25 cellular contexts compared by ENCODE assay signal in genomic region chr5:74956278-74956677, GRCh38.
DNase-seq lines count a peak whose midpoint lies in the region; ATAC-seq and TF ChIP-seq lines count a peak whose summit lies in the region.
"Had no signal": no experiment of that assay in that cellular context is flagged by ENCODE, and none has a peak within 500 bp of the region (broad histone marks: within the 10 kb centered on the region; RNA-seq: fewer than 3 reads in every experiment).

No MANE protein-coding gene starts in this region.

- H3K4me2 ChIP-seq in mesenchymal stem cell (ENCODE audit: low read length, poor library complexity, severe bottlenecking) = no peak overlapping the region
- H3K4me2 ChIP-seq: BLaER1 treated with 17β-estradiol and CSF1 and Interleukin-3, amounts not matched to agents 10 nM and 100 nM had no signal

- no peak overlapping the region for H4K91ac ChIP-seq in mesenchymal stem cell (ENCODE audit: low read length)

- H3K36me3 ChIP-seq in RWPE2 (ENCODE audit: low read depth) (no peaks in the 10 kb centered on the region), mesenchymal stem cell (ENCODE audit: control insufficient read depth in 1 of 2, insufficient read depth in 2 of 2, low read depth in 1 of 2, low read length in 2 of 2) (no peaks in the 10 kb centered on the region), stomach (no peaks in the 10 kb centered on the region)
- H3K36me3 ChIP-seq: BLaER1 treated with 17β-estradiol and CSF1 and Interleukin-3, amounts not matched to agents 10 nM and 100 nM; SJCRH30 had no signal

- no peak overlapping the region for H2BK12ac ChIP-seq in mesenchymal stem cell (ENCODE audit: low read length in 2 of 2)

- WGBS in mesenchymal stem cell = 80% methylated on average over 3 of the region's 4 CpGs
- WGBS in stomach, 5 donors = 69 to 92% (median 86%) methylated on average over 4 of the region's 4 CpGs

- intact Hi-C loops in stomach (cut with DNase I; ENCODE audit: low total_unique reads) = no loop called here

- DNase-seq in RWPE2 (ENCODE audit: low spot score) (peak; percentile 78), epithelial cell of esophagus (ENCODE audit: low read depth) (peak; percentile 88), mesenchymal stem cell (no peak), stomach (no peak), anterior cingulate cortex (lab: John Stamatoyannopoulos, UW) (no peak)
- DNase-seq: ACHN; CD4-positive, alpha-beta memory T cell; DMS153; GOT3; MV-4-11; NCI-H1105 treated with DMSO at 0.1 percent for 48 hours; NCI-H1694; NCI-H2081; NCI-H2171; NCI-H345; NCI-H524; NCI-H774; NK-92 treated with Interleukin-12 subunit alpha and Interleukin-12 subunit beta, amount 100 ng/mL, for 24 hours; SJCRH30 had no signal

- no peak for TF ChIP-seq POLR2A in stomach (IDR thresholded peaks at IDR 0.05)

- no peak overlapping the region for H3K4ac ChIP-seq in mesenchymal stem cell (ENCODE audit: low read depth in 1 of 2, low read length in 2 of 2)

- no peak overlapping the region for H3K14ac ChIP-seq in mesenchymal stem cell (ENCODE audit: low read length in 2 of 2)

- H2BK120ac ChIP-seq in mesenchymal stem cell (ENCODE audit: low read depth, low read length) = no peak overlapping the region

- peaks cover 28% of the 10 kb centered on the region for H3K4me1 ChIP-seq in RWPE2 (ENCODE audit: insufficient read depth, poor library complexity, severe bottlenecking)
- peaks cover 17% of the 10 kb centered on the region for H3K4me1 ChIP-seq in mesenchymal stem cell (ENCODE audit: control insufficient read depth, insufficient read depth, low read depth, low read length)
- H3K4me1 ChIP-seq in stomach = peaks cover 10 to 54% (median 24%) of the 10 kb centered on the region in 4 donors
- H3K4me1 ChIP-seq: SJCRH30 had no signal

- ATAC-seq in RWPE2 (ENCODE audit: low read depth) (peak; percentile 82), HG03280 (IDR thresholded peaks at IDR 0.05; ENCODE audit: unreplicated experiment) (no peak), HG03045 (IDR thresholded peaks at IDR 0.05; ENCODE audit: unreplicated experiment) (no peak), GM21381 (IDR thresholded peaks at IDR 0.05; ENCODE audit: unreplicated experiment) (no peak)
- ATAC-seq: HCT116, Panc1 had no signal

- H3K9me3 ChIP-seq in RWPE2 (ENCODE audit: severe bottlenecking) (no peaks in the 10 kb centered on the region), mesenchymal stem cell (ENCODE audit: control insufficient read depth, low read length) (peaks cover 4% of the 10 kb centered on the region), stomach (no peaks in the 10 kb centered on the region)
- H3K9me3 ChIP-seq: BLaER1 treated with 17β-estradiol and CSF1 and Interleukin-3, amounts not matched to agents 10 nM and 100 nM; SJCRH30 had no signal

- H3K27ac ChIP-seq in RWPE2 (ENCODE audit: poor library complexity, severe bottlenecking) (peak overlapping the region; percentile 83), mesenchymal stem cell (ENCODE audit: low read length, poor library complexity, severe bottlenecking) (no peak overlapping the region), stomach (peak overlapping the region in 4 of 5 donors; percentile 61 to 77 (median 68))
- H3K27ac ChIP-seq: BLaER1 treated with 17β-estradiol and CSF1 and Interleukin-3, amounts not matched to agents 10 nM and 100 nM; SJCRH30 had no signal

- H3K27me3 ChIP-seq in RWPE2 (ENCODE audit: insufficient read depth, poor library complexity, severe bottlenecking) (no peaks in the 10 kb centered on the region), mesenchymal stem cell (ENCODE audit: control insufficient read depth in 1 of 2, insufficient read depth in 1 of 2, low read length in 2 of 2) (no peaks in the 10 kb centered on the region), stomach (no peaks in the 10 kb centered on the region)
- H3K27me3 ChIP-seq: BLaER1 treated with 17β-estradiol and CSF1 and Interleukin-3, amounts not matched to agents 10 nM and 100 nM; SJCRH30 had no signal

- H3K4me3 ChIP-seq in RWPE2 (ENCODE audit: severe bottlenecking) = no peak overlapping the region
- H3K4me3 ChIP-seq in epithelial cell of esophagus (ENCODE audit: low read length) = no peak overlapping the region
- no peak overlapping the region for H3K4me3 ChIP-seq in mesenchymal stem cell (ENCODE audit: insufficient read depth in 1 of 2, low read depth in 1 of 2, low read length in 2 of 2)
- H3K4me3 ChIP-seq in stomach = no peak overlapping the region
- H3K4me3 ChIP-seq: BLaER1 treated with 17β-estradiol and CSF1 and Interleukin-3, amounts not matched to agents 10 nM and 100 nM; SJCRH30 had no signal

- peaks cover 5% of the 10 kb centered on the region for H3K79me1 ChIP-seq in mesenchymal stem cell (replicated peaks; ENCODE audit: low read length, poor library complexity, severe bottlenecking)

- H3K23ac ChIP-seq in mesenchymal stem cell (ENCODE audit: low read length in 2 of 2) = no peak overlapping the region

- no peak for TF ChIP-seq CTCF in RWPE2 (IDR thresholded peaks at IDR 0.05; ENCODE audit: poor library complexity, severe bottlenecking)
- no peak for TF ChIP-seq CTCF in epithelial cell of esophagus (IDR thresholded peaks at IDR 0.05; ENCODE audit: insufficient read depth, low read depth, low read length, missing control alignments)
- no peak for TF ChIP-seq CTCF in stomach (IDR thresholded peaks at IDR 0.05)

- no peak overlapping the region for H2AFZ ChIP-seq in mesenchymal stem cell (ENCODE audit: low read depth, low read length)

- peak overlapping the region; percentile 91 for H2AK5ac ChIP-seq in mesenchymal stem cell (ENCODE audit: low read length, severe bottlenecking)

- no peak overlapping the region for H4K8ac ChIP-seq in mesenchymal stem cell (ENCODE audit: low read length)

- H2BK5ac ChIP-seq in mesenchymal stem cell (ENCODE audit: low read depth, low read length, poor library complexity, severe bottlenecking) = no peak overlapping the region

- no peak for TF ChIP-seq EP300 in stomach (IDR thresholded peaks at IDR 0.05)

- H3K9ac ChIP-seq in mesenchymal stem cell (ENCODE audit: low read length) = no peak overlapping the region
- H3K9ac ChIP-seq: BLaER1 treated with 17β-estradiol and CSF1 and Interleukin-3, amounts not matched to agents 10 nM and 100 nM had no signal

- no peak overlapping the region for H2BK15ac ChIP-seq in mesenchymal stem cell (ENCODE audit: low read depth, poor library complexity, severe bottlenecking)

- no peak overlapping the region for H3K18ac ChIP-seq in mesenchymal stem cell (ENCODE audit: low read depth in 1 of 2, low read length in 2 of 2)

Comparison
In these comparisons a context has a peak if more than half of its experiments do, and no peak if none do; other contexts are left out.
1. DNase-seq: peak in RWPE2 (single experiment) and epithelial cell of esophagus (single experiment); none in mesenchymal stem cell (single experiment), stomach (single experiment) and anterior cingulate cortex (0 of 58).